ENCODE assay signal across 9 cellular contexts in the genomic region with DNA sequence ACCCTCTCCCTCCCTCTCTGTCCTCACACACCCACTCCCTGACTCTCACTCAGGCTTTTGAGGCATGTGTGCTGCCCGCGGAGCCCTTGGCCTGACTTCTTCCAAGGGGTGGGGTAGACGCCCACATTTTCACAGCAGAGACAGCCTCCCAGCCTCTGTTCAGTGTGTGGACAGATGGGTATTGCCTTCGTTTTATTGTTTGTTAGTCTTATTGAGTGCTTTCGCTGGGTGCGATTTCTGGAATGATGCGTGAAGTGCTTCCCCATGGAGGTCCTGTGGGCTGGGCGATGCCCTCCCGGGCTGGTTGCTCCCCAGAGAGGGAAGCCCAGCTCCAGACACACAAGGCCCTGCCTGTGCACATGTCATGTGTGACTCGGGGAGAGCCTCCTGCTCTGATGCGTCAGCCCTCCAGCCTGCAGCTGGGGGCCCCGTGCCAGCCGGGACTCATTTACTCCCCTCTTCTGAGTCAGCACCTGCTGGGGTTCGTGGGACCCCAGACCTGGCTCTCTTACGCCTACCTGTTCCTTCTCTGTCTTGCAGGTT. TPM values are rescaled to one million over a fixed set of nuclear protein-coding genes. Genes with fewer than 3 reads are reported as not detected.
DNase-seq lines count a peak whose midpoint lies in the region; ATAC-seq and TF ChIP-seq lines count a peak whose summit lies in the region.
"Had no signal": no experiment of that assay in that cellular context is flagged by ENCODE, and none has a peak within 500 bp of the region (broad histone marks: within the 10 kb centered on the region; RNA-seq: fewer than 3 reads in every experiment).

No MANE protein-coding gene starts in this region.

- peaks cover 0 to 6% (median 0%) of the 10 kb centered on the region in 11 experiments; a peak in 3 of 22 replicates for H3K27me3 ChIP-seq in BLaER1 treated with 17β-estradiol and CSF1 and Interleukin-3, amounts not matched to agents 10 nM and 100 nM
- no peaks in the 10 kb centered on the region for H3K27me3 ChIP-seq in Panc1 (ENCODE audit: control insufficient read depth, insufficient read depth, low read length)
- no peaks in the 10 kb centered on the region for H3K27me3 ChIP-seq in osteoblast (ENCODE audit: insufficient read depth, low read length)
- H3K27me3 ChIP-seq in SJCRH30, result no peaks in the 10 kb centered on the region

- peaks cover 0 to 79% (median 54%) of the 10 kb centered on the region in 11 experiments; a peak in 19 of 22 replicates for H3K36me3 ChIP-seq in BLaER1 treated with 17β-estradiol and CSF1 and Interleukin-3, amounts not matched to agents 10 nM and 100 nM
- no peaks in the 10 kb centered on the region for H3K36me3 ChIP-seq in Panc1 (ENCODE audit: control insufficient read depth, insufficient read depth, low read length)
- peaks cover 5% of the 10 kb centered on the region for H3K36me3 ChIP-seq in osteoblast (ENCODE audit: insufficient read depth, low read length)
- H3K36me3 ChIP-seq in SJCRH30, result no peaks in the 10 kb centered on the region

- peaks cover 55 to 97% (median 88%) of the 10 kb centered on the region in 10 experiments for H3K4me1 ChIP-seq in BLaER1 treated with 17β-estradiol and CSF1 and Interleukin-3, amounts not matched to agents 10 nM and 100 nM
- H3K4me1 ChIP-seq in Panc1 (ENCODE audit: control insufficient read depth, insufficient read depth, low read length), result peaks cover 69% of the 10 kb centered on the region
- peaks cover 28% of the 10 kb centered on the region for H3K4me1 ChIP-seq in osteoblast (ENCODE audit: insufficient read depth, low read length)
- peaks cover 15% of the 10 kb centered on the region; the same call in 1 of the 2 replicates for H3K4me1 ChIP-seq in SJCRH30

- TF ChIP-seq CTCF in Panc1 (IDR thresholded peaks at IDR 0.05) (no peak), osteoblast (IDR thresholded peaks at IDR 0.05; ENCODE audit: extremely low read depth, low read depth, low read length) (no peak)

- peak overlapping the region; percentile 76 to 100 (median 85) for H3K4me2 ChIP-seq in BLaER1 treated with 17β-estradiol and CSF1 and Interleukin-3, amounts not matched to agents 10 nM and 100 nM
- H3K4me2 ChIP-seq in osteoblast (ENCODE audit: insufficient read depth, low read length), result peak overlapping the region; percentile 53

- POLR2A ChIA-PET in Panc1 (lab: Charles Lee), result no interaction called here

- peak overlapping the region in 7 of 11 experiments; percentile 3 to 50 (median 20); a peak in 4 of 22 replicates for H3K9ac ChIP-seq in BLaER1 treated with 17β-estradiol and CSF1 and Interleukin-3, amounts not matched to agents 10 nM and 100 nM

- BruUV-seq in Panc1 (replicated peaks; lab: Mats Ljungman, UMichigan), result no TSS peak

- in situ Hi-C loops in Panc1 (cut with HindIII; ENCODE audit: low pct_unique_long_range_greater_than_20kb, low sequenced_read_pairs), result no loop called here

- peaks cover 79% of the 10 kb centered on the region for H3K79me2 ChIP-seq in osteoblast (ENCODE audit: insufficient read depth, low read length)

- peaks cover 0 to 12% (median 0%) of the 10 kb centered on the region in 11 experiments; a peak in 6 of 22 replicates for H3K9me3 ChIP-seq in BLaER1 treated with 17β-estradiol and CSF1 and Interleukin-3, amounts not matched to agents 10 nM and 100 nM (replicated peaks in 1 of 11)
- H3K9me3 ChIP-seq in Panc1 (ENCODE audit: control insufficient read depth, insufficient read depth, low read depth, low read length), result no peaks in the 10 kb centered on the region
- H3K9me3 ChIP-seq in osteoblast (ENCODE audit: low read depth, low read length), result no peaks in the 10 kb centered on the region
- H3K9me3 ChIP-seq in SJCRH30 (replicated peaks), result no peaks in the 10 kb centered on the region

- peaks cover 61 to 95% (median 81%) of the 10 kb centered on the region in 11 experiments for H4K20me1 ChIP-seq in BLaER1 treated with 17β-estradiol and CSF1 and Interleukin-3, amounts not matched to agents 10 nM and 100 nM
- peaks cover 58% of the 10 kb centered on the region for H4K20me1 ChIP-seq in osteoblast (ENCODE audit: insufficient read depth, low read length)

- CTCF ChIA-PET in Panc1 (lab: Charles Lee), result no interaction called here

- H3K4me3 ChIP-seq in BLaER1 treated with 17β-estradiol and CSF1 and Interleukin-3, amounts not matched to agents 10 nM and 100 nM, result no peak overlapping the region; a peak in 1 of 20 replicates
- H3K4me3 ChIP-seq in Panc1 (ENCODE audit: low read depth in 2 of 2, low read length in 2 of 2) (no peak overlapping the region), osteoblast (ENCODE audit: insufficient read depth, low read length) (peak overlapping the region; percentile 18), SJCRH30 (no peak overlapping the region)

- no peak for ATAC-seq in Panc1

- no peak overlapping the region for H2AFZ ChIP-seq in osteoblast (ENCODE audit: low read length)

- DNase-seq in Panc1 (ENCODE audit: low read depth, low spot score), result no peak
- DNase-seq in effector CD4-positive, alpha-beta T cell, result peak; percentile 45
- DNase-seq in osteoblast (ENCODE audit: insufficient read length, low spot score, missing footprints), result peak; percentile 99
- no peak for DNase-seq in SJCRH30
- no peak for DNase-seq in NCI-H2081 (lab: John Stamatoyannopoulos, UW)
- DNase-seq in NCI-H2227 (lab: John Stamatoyannopoulos, UW; ENCODE audit: unreplicated experiment), result no peak
- DNase-seq in NCI-H2107 (lab: John Stamatoyannopoulos, UW), result no peak
- DNase-seq: NCI-H446 treated with DMSO at 0.1 percent for 48 hours had no signal

- intact Hi-C loops in Panc1 (cut with micrococcal nuclease; ENCODE audit: unreplicated experiment), result no loop called here

- H3K27ac ChIP-seq in BLaER1 treated with 17β-estradiol and CSF1 and Interleukin-3, amounts not matched to agents 10 nM and 100 nM, result peak overlapping the region in 2 of 11 experiments; percentile 14 to 38; a peak in 1 of 22 replicates
- H3K27ac ChIP-seq in Panc1 (ENCODE audit: low read length), result peak overlapping the region; percentile 63
- peak overlapping the region; percentile 64 for H3K27ac ChIP-seq in osteoblast (ENCODE audit: low read depth, low read length)
- H3K27ac ChIP-seq in SJCRH30, result no peak overlapping the region

RNA-seq across cellular contexts. Expression of gene PDXK, which starts 14.7 kb away (rescaled TPM):
- total RNA-seq in Panc1 (2021; ENCODE audit: unreplicated experiment) (184 TPM), osteoblast (88.4 and 89.4 TPM in 2 replicates)
- 125 TPM for polyA plus RNA-seq in Panc1 (2012; ENCODE audit: insufficient read length)
- 41.5 and 46.4 TPM in 2 replicates for total RNA-seq in SJCRH30 (2014; rRNA removed; shearing (Covaris generic))

RNA-seq across cellular contexts. Expression of gene CSTB, which starts 42.5 kb away (rescaled TPM):
- total RNA-seq in Panc1 (2021; ENCODE audit: unreplicated experiment) (72.5 TPM), osteoblast (14.8 and 18.3 TPM in 2 replicates)
- 127 TPM for polyA plus RNA-seq in Panc1 (2012; ENCODE audit: insufficient read length)
- 18.7 and 19.0 TPM in 2 replicates for total RNA-seq in SJCRH30 (2014; rRNA removed; shearing (Covaris generic))

RNA-seq across cellular contexts. Expression of gene RRP1, which starts 55.8 kb away (rescaled TPM):
- total RNA-seq in Panc1 (2021; ENCODE audit: unreplicated experiment), result 41.8 TPM
- 45.9 TPM for polyA plus RNA-seq in Panc1 (2012; ENCODE audit: insufficient read length)
- 16.5 and 18.5 TPM in 2 replicates for total RNA-seq in osteoblast
- 33.5 and 36.2 TPM in 2 replicates for total RNA-seq in SJCRH30 (2014; rRNA removed; shearing (Covaris generic))

Comparison
In these comparisons a context has a peak if more than half of its experiments do, and no peak if none do; other contexts are left out.
1. DNase-seq: peak in effector CD4-positive, alpha-beta T cell (single experiment) and osteoblast (single experiment); none in Panc1 (single experiment), SJCRH30 (0 of 2), NCI-H2081 (0 of 2), NCI-H2227 (single experiment) and NCI-H2107 (single experiment).